In the genomic region with DNA sequence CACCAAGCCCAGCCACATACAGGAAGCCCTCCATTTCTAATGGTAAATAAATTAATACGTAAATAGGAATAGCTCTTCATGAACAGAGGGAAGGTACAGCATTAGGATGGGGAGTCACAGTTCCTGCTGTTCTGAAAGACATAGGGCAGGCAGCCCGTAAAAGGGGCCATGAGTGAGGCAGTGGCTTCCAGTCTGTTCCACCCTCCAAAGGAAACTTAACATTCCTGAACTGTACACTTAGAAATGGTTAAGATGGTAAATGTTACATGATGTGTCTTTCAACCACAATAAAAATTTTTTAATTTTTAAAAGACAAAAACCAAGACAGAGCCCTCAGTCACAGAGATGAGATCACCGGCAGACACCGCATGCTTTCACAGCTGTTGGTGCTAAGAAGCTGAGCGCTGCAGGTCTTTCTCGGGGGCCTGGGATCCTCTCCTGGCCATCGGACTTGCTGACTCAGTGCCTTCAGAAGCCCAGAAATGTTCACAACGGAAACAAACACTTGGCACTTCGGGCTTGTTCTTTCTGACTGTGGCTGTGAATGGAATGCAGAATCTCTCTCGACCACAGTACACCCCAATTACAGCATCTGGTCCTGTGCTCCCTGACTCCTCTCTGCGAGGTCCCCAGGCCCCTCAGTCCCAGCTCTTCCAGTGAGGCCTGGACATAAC, we compare ENCODE assay signal across 8 cellular contexts. TPM values are rescaled to one million over a fixed set of nuclear protein-coding genes. Genes with fewer than 3 reads are reported as not detected.
DNase-seq lines count a peak whose midpoint lies in the region; ATAC-seq and TF ChIP-seq lines count a peak whose summit lies in the region.

No MANE protein-coding gene starts in this region.

- intact Hi-C loops in sciatic nerve (cut with DNase I), result no loop called here

- TF ChIP-seq CTCF in right atrium auricular region (IDR thresholded peaks at IDR 0.05), result no peak

- H3K9me3 ChIP-seq in adipocyte (ENCODE audit: control insufficient read depth, low read length) (no peaks in the 10 kb centered on the region), right atrium auricular region (no peaks in the 10 kb centered on the region)
- H3K9me3 ChIP-seq in effector memory CD4-positive, alpha-beta T cell (ENCODE audit: control insufficient read depth, low read length), result no peaks in the 10 kb centered on the region

- H3K27ac ChIP-seq in right atrium auricular region, result peak overlapping the region; percentile 87 to 91
- H3K27ac ChIP-seq in effector memory CD4-positive, alpha-beta T cell (ENCODE audit: insufficient read depth, low read length, poor library complexity, severe bottlenecking), result no peak overlapping the region

- H3K27me3 ChIP-seq in adipocyte (replicated peaks; ENCODE audit: control insufficient read depth, insufficient read depth, low read length) (no peaks in the 10 kb centered on the region), right atrium auricular region (no peaks in the 10 kb centered on the region)
- H3K27me3 ChIP-seq in effector memory CD4-positive, alpha-beta T cell (replicated peaks; ENCODE audit: control insufficient read depth, insufficient read depth, low read length, poor library complexity, severe bottlenecking), result no peaks in the 10 kb centered on the region

- H3K4me1 ChIP-seq in adipocyte (ENCODE audit: control insufficient read depth, insufficient read depth, low read length) (peaks cover 28% of the 10 kb centered on the region), right atrium auricular region (peaks cover 0 to 43% of the 10 kb centered on the region in 2 donors)
- no peaks in the 10 kb centered on the region for H3K4me1 ChIP-seq in effector memory CD4-positive, alpha-beta T cell (ENCODE audit: control insufficient read depth, insufficient read depth, low read length, poor library complexity, severe bottlenecking)

- H3K4me3 ChIP-seq in adipocyte (ENCODE audit: low read length) (peak overlapping the region; percentile 12), right atrium auricular region (no peak overlapping the region)
- H3K4me3 ChIP-seq in effector memory CD4-positive, alpha-beta T cell (ENCODE audit: insufficient read depth, low read depth, low read length, poor library complexity, severe bottlenecking), result no peak overlapping the region

- DNase-seq in ELF-1 (ENCODE audit: low read depth, low spot score) (peak; percentile 47), adipocyte (ENCODE audit: low read depth) (peak; percentile 72), right atrium auricular region (ENCODE audit: low spot score) (peak; percentile 80), sciatic nerve (ENCODE audit: low spot score) (peak; percentile 76), NCI-H1436 treated with DMSO at 0.1 percent for 48 hours (lab: John Stamatoyannopoulos, UW) (no peak), NK-92 (lab: John Stamatoyannopoulos, UW; ENCODE audit: unreplicated experiment) (no peak), OCI-M1 (lab: John Stamatoyannopoulos, UW) (no peak)
- no peak for DNase-seq in effector memory CD4-positive, alpha-beta T cell

- peak overlapping the region; percentile 43 for H3K9ac ChIP-seq in adipocyte (ENCODE audit: low read length)

- ATAC-seq in sciatic nerve, result peak; percentile 91

- H3K36me3 ChIP-seq in adipocyte (ENCODE audit: control insufficient read depth, insufficient read depth, low read length, severe bottlenecking), result peaks cover 63% of the 10 kb centered on the region
- peaks cover 61% of the 10 kb centered on the region for H3K36me3 ChIP-seq in right atrium auricular region
- H3K36me3 ChIP-seq in effector memory CD4-positive, alpha-beta T cell (ENCODE audit: control insufficient read depth, insufficient read depth, low read length), result peaks cover 26% of the 10 kb centered on the region

RNA-seq across cellular contexts. Expression of gene EPS15L1, which starts 36.4 kb away (rescaled TPM):
- total RNA-seq in right atrium auricular region (10 to 100 TPM; 24.0 to 27.4 TPM), sciatic nerve (50.6 TPM)

Comparison
In these comparisons a context has a peak if more than half of its experiments do, and no peak if none do; other contexts are left out.
1. DNase-seq: peak in ELF-1 (single experiment), adipocyte (single experiment), right atrium auricular region (single experiment) and sciatic nerve (single experiment); none in NCI-H1436 treated with DMSO at 0.1 percent for 48 hours (single experiment), effector memory CD4-positive, alpha-beta T cell (0 of 3), NK-92 (single experiment) and OCI-M1 (single experiment).